ENCODE assay signal across 1 cellular context in genomic region chr9:133701981-133702797, GRCh38.
TF ChIP-seq lines count a peak whose summit lies in the region.

No MANE protein-coding gene starts in this region.

TF ChIP-seq in IMR-90, 13 proteins besides CTCF, POLR2A, EP300 and RAD21 (continued from another document):
- TF ChIP-seq MAFK (IDR thresholded peaks at IDR 0.05; ENCODE audit: low read depth, low read length) = no peak
- TF ChIP-seq USF2 (IDR thresholded peaks at IDR 0.05; ENCODE audit: low read depth, low read length) = no peak
- no peak for TF ChIP-seq BHLHE40 (IDR thresholded peaks at IDR 0.05; ENCODE audit: low read depth, low read length)
- peak; percentile 70; the same call in 1 of the 2 replicates for TF ChIP-seq MAZ (IDR thresholded peaks at IDR 0.05; ENCODE audit: borderline replicate concordance, low read depth, low read length)
